8 cellular contexts compared by ENCODE assay signal in the genomic region with DNA sequence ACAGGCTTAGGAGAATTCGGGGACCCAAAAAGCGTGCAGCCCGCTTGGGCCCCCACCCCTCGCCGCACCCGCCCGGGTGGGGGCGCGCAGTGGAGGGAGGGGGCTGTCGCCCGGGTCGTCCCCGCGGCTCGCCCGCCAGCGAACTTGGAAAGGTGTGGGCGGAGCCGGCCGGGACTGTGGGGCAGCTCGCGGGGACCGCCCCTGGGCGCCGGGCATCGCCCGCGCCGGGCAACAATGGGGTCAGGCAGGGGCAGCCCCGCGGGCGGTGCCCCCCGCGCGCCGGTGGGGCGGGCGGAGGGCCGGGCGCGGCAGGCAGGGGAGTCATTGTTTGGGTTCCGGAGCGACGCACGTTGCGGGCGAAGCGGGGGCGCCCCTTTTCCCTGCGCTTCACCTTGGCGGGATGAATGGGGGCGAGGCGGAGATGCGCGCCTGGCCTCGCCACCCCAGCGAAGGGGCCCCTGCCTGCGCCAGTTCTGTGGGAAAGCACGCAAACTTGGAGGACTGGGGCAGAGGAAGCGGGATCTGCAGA. TPM values are rescaled to one million over a fixed set of nuclear protein-coding genes. Genes with fewer than 3 reads are reported as not detected.
DNase-seq lines count a peak whose midpoint lies in the region; ATAC-seq lines count a peak whose summit lies in the region.

No MANE protein-coding gene starts in this region.

- peak overlapping the region; percentile 80 to 83 for H3K9ac ChIP-seq in mucosa of rectum (ENCODE audit: low read depth in 1 of 2, low read length in 2 of 2)

- H3K27ac ChIP-seq in ectodermal cell (ENCODE audit: insufficient read depth, low read depth, low read length, poor library complexity, severe bottlenecking) (peak overlapping the region; percentile 89), mucosa of rectum (ENCODE audit: low read depth in 2 of 2, low read length in 2 of 2) (peak overlapping the region; percentile 86 to 96)

- peak overlapping the region; percentile 51 for H3K4me3 ChIP-seq in ectodermal cell (ENCODE audit: insufficient read depth, low read depth, low read length)
- peak overlapping the region; percentile 75 to 87 for H3K4me3 ChIP-seq in mucosa of rectum (ENCODE audit: low read length in 2 of 2)

- H3K27me3 ChIP-seq in ectodermal cell (ENCODE audit: control insufficient read depth, insufficient read depth, low read length, poor library complexity, severe bottlenecking) (peaks cover 12% of the 10 kb centered on the region), mucosa of rectum (ENCODE audit: control insufficient read depth in 2 of 2, insufficient read depth in 2 of 2, low read length in 2 of 2) (no peaks in the 10 kb centered on the region)

- ATAC-seq in GM18502 (IDR thresholded peaks at IDR 0.05; ENCODE audit: poor library complexity, unreplicated experiment) (peak; percentile 31), HG02571 (IDR thresholded peaks at IDR 0.05; ENCODE audit: unreplicated experiment) (peak; percentile 29)

- peak; percentile 69 for DNase-seq in NCI-H1417 treated with DMSO at 0.1 percent for 48 hours (lab: John Stamatoyannopoulos, UW)
- peak; percentile 83 for DNase-seq in activated CD4-positive, alpha-beta T cell treated with anti-CD3 and anti-CD28 coated beads for 48 hours
- peak; percentile 59 for DNase-seq in stimulated activated CD8-positive, alpha-beta memory T cell treated with anti-CD3 and anti-CD28 coated beads, Interleukin-7, amount 100 ng/mL, for 48 hours (ENCODE audit: extremely low read depth in 1 of 2, low read depth in 1 of 2)
- no peak for DNase-seq in superior temporal gyrus (ENCODE audit: extremely low spot score)

- 0% methylated on average over 60 of the region's 60 CpGs for WGBS in ectodermal cell, 2 experiments

- no peaks in the 10 kb centered on the region for H3K36me3 ChIP-seq in ectodermal cell (ENCODE audit: control insufficient read depth, insufficient read depth, low read length)
- no peaks in the 10 kb centered on the region for H3K36me3 ChIP-seq in mucosa of rectum (ENCODE audit: control insufficient read depth in 2 of 2, insufficient read depth in 2 of 2, low read length in 2 of 2)

- no peaks in the 10 kb centered on the region for H3K9me3 ChIP-seq in ectodermal cell (ENCODE audit: control insufficient read depth, low read length)
- H3K9me3 ChIP-seq in mucosa of rectum (ENCODE audit: control insufficient read depth in 2 of 2, low read length in 2 of 2), result no peaks in the 10 kb centered on the region

- H3K4me1 ChIP-seq in ectodermal cell (ENCODE audit: control insufficient read depth, insufficient read depth, low read length) (no peaks in the 10 kb centered on the region), mucosa of rectum (ENCODE audit: control insufficient read depth in 2 of 2, insufficient read depth in 2 of 2, low read length in 2 of 2) (peaks cover 11 to 17% of the 10 kb centered on the region in 2 donors)

RNA-seq across cellular contexts. Expression of gene KLF12, which starts 0.6 kb away (rescaled TPM):
- 5.9 TPM for polyA plus RNA-seq in ectodermal cell (2013, experiment 1 of 4)
- 5.8 TPM for polyA plus RNA-seq in ectodermal cell (2013, experiment 2 of 4)
- polyA plus RNA-seq in ectodermal cell (2013, experiment 3 of 4), result 5.2 TPM
- polyA plus RNA-seq in ectodermal cell (2013, experiment 4 of 4), result 5.7 TPM
